In genomic region chr12:62604373-62604772, GRCh38 we compare ENCODE assay signal across 9 cellular contexts.
DNase-seq lines count a peak whose midpoint lies in the region; ATAC-seq, FAIRE-seq and TF ChIP-seq lines count a peak whose summit lies in the region.
"Had no signal": no experiment of that assay in that cellular context is flagged by ENCODE, and none has a peak within 500 bp of the region (broad histone marks: within the 10 kb centered on the region; RNA-seq: fewer than 3 reads in every experiment).

No MANE protein-coding gene starts in this region.

- TF ChIP-seq CTCF in DOHH2 (IDR thresholded peaks at IDR 0.05; ENCODE audit: low read depth, low read length, poor library complexity, severe bottlenecking) (no peak), endothelial cell (IDR thresholded peaks at IDR 0.05; ENCODE audit: unreplicated experiment) (no peak), pancreas (IDR thresholded peaks at IDR 0.05) (no peak)

- H3K9me3 Mint-ChIP-seq in endothelial cell (ENCODE audit: unreplicated experiment): no peaks in the 10 kb centered on the region

- H3F3A ChIP-seq in DOHH2 (ENCODE audit: control insufficient read depth, insufficient read depth): peaks cover 9% of the 10 kb centered on the region

- ATAC-seq in pancreas (no peak), GM21381 (IDR thresholded peaks at IDR 0.05; ENCODE audit: unreplicated experiment) (no peak), GM18867 (IDR thresholded peaks at IDR 0.05; ENCODE audit: unreplicated experiment) (no peak)

- H3K27ac ChIP-seq in DOHH2 (ENCODE audit: low read depth, low read length): no peak overlapping the region
- H3K27ac ChIP-seq in pancreas: no peak overlapping the region

- H3K9me2 ChIP-seq in DOHH2 (replicated peaks; ENCODE audit: control insufficient read depth, low read length): no peaks in the 10 kb centered on the region

- FAIRE-seq in pancreas (lab: Jason Lieb, UNC): no peak

- peak overlapping the region; percentile 83 for H3K27ac Mint-ChIP-seq in endothelial cell (ENCODE audit: unreplicated experiment)

- H3K79me2 ChIP-seq in DOHH2 (ENCODE audit: control insufficient read depth, low read length): peaks cover 38% of the 10 kb centered on the region

- intact Hi-C loops in pancreas (cut with DNase I): no loop called here

- 0 out of 2 replicates have a peak, but pooled peaks cover 4% of the 10 kb centered on the region for H4K20me1 ChIP-seq in DOHH2 (ENCODE audit: control insufficient read depth, insufficient read depth, low read depth, low read length)

- no peaks in the 10 kb centered on the region for H3K27me3 ChIP-seq in DOHH2 (ENCODE audit: control insufficient read depth, low read length)
- no peaks in the 10 kb centered on the region for H3K27me3 ChIP-seq in pancreas

- peak overlapping the region; percentile 94 for H3K4me3 Mint-ChIP-seq in endothelial cell (ENCODE audit: unreplicated experiment)

- H3K4me1 ChIP-seq in DOHH2 (ENCODE audit: control insufficient read depth, low read length) (peaks cover 40% of the 10 kb centered on the region), pancreas (peaks cover 8 to 9% (median 9%) of the 10 kb centered on the region in 3 donors)

- peaks cover 25% of the 10 kb centered on the region for H3K4me1 Mint-ChIP-seq in endothelial cell (ENCODE audit: unreplicated experiment)

- peak; percentile 45 for DNase-seq in OCI-M1 (lab: John Stamatoyannopoulos, UW)
- DNase-seq in endothelial cell (ENCODE audit: low spot score): no peak
- DNase-seq in pancreas: no peak
- no peak for DNase-seq in NCI-H2196 treated with DMSO at 0.1 percent for 48 hours (lab: John Stamatoyannopoulos, UW; ENCODE audit: unreplicated experiment)
- DNase-seq in hypothalamus (lab: John Stamatoyannopoulos, UW): no peak
- DNase-seq: NCI-H526 treated with DMSO at 0.1 percent for 48 hours had no signal

- H3K36me3 ChIP-seq in DOHH2 (ENCODE audit: control insufficient read depth, low read length) (peaks cover 28% of the 10 kb centered on the region), pancreas (no peaks in the 10 kb centered on the region)

- H3K9me3 ChIP-seq in DOHH2 (ENCODE audit: control insufficient read depth, insufficient read depth, low read length) (no peaks in the 10 kb centered on the region), pancreas (no peaks in the 10 kb centered on the region)

- peaks cover 8% of the 10 kb centered on the region for H3K36me3 Mint-ChIP-seq in endothelial cell (ENCODE audit: low read depth, unreplicated experiment)

- WGBS in pancreas, 2 donors: 83 to 86% methylated on average over 1 of the region's 1 CpG

- H3K27me3 Mint-ChIP-seq in endothelial cell (ENCODE audit: unreplicated experiment): peaks cover 8% of the 10 kb centered on the region

- H3K4me3 ChIP-seq in DOHH2 (ENCODE audit: low read length): peak overlapping the region; percentile 93
- peak overlapping the region in 3 of 4 donors; percentile 66 to 78 (median 68) for H3K4me3 ChIP-seq in pancreas

- H3K4me2 ChIP-seq in DOHH2 (ENCODE audit: low read length): peak overlapping the region; percentile 70
